In genomic region chrX:51144828-51145442, GRCh38 we compare ENCODE assay signal across 8 cellular contexts.
DNase-seq lines count a peak whose midpoint lies in the region; ATAC-seq and TF ChIP-seq lines count a peak whose summit lies in the region.

No MANE protein-coding gene starts in this region.

- no peaks in the 10 kb centered on the region for H3K36me3 ChIP-seq in Peyer's patch

- H3K4me1 Mint-ChIP-seq in naive B cell: no peaks in the 10 kb centered on the region

- H3K27ac ChIP-seq in C4-2B: no peak overlapping the region
- H3K27ac ChIP-seq in Peyer's patch: no peak overlapping the region

- H3K27ac Mint-ChIP-seq in naive B cell: no peak overlapping the region

- TF ChIP-seq CTCF in C4-2B (conservative IDR thresholded peaks at IDR 0.05): peak; percentile 77
- peak; percentile 63 for TF ChIP-seq CTCF in GM12874 (IDR thresholded peaks at IDR 0.05; ENCODE audit: insufficient read depth, low read depth, low read length)
- peak in 4 of 6 experiments; percentile 26 to 41 (median 38) for TF ChIP-seq CTCF in Peyer's patch (IDR thresholded peaks at IDR 0.05)

- no peaks in the 10 kb centered on the region for H3K9me3 Mint-ChIP-seq in naive B cell

- H3K4me3 ChIP-seq in Peyer's patch: no peak overlapping the region

- H3K36me3 Mint-ChIP-seq in naive B cell: no peaks in the 10 kb centered on the region

- ATAC-seq in HG03354 (IDR thresholded peaks at IDR 0.05; ENCODE audit: poor library complexity, severe bottlenecking, unreplicated experiment) (peak; percentile 88), naive B cell (ENCODE audit: low read depth in 2 of 2) (no peak), HG03196 (IDR thresholded peaks at IDR 0.05; ENCODE audit: unreplicated experiment) (no peak), HG03095 (IDR thresholded peaks at IDR 0.05; ENCODE audit: unreplicated experiment) (no peak)

- no peaks in the 10 kb centered on the region for H3K4me1 ChIP-seq in Peyer's patch

- H3K4me3 Mint-ChIP-seq in naive B cell: no peak overlapping the region

- H3K27me3 ChIP-seq in Peyer's patch: no peaks in the 10 kb centered on the region

- DNase-seq in Peyer's patch (peak in 2 of 3 donors; percentile 19 to 51), cerebellar cortex (ENCODE audit: low spot score) (peak; percentile 44), naive B cell (peak; percentile 24)

- H3K27me3 Mint-ChIP-seq in naive B cell: peaks cover 0 to 31% (median 15%) of the 10 kb centered on the region in 3 donors

- no peaks in the 10 kb centered on the region for H3K9me3 ChIP-seq in Peyer's patch

- TF ChIP-seq POLR2A in Peyer's patch (IDR thresholded peaks at IDR 0.05): no peak
